In genomic region chr18:34222396-34223163, GRCh38 we compare ENCODE assay signal across 8 cellular contexts. TPM values are rescaled to one million over a fixed set of nuclear protein-coding genes. Genes with fewer than 3 reads are reported as not detected.
DNase-seq lines count a peak whose midpoint lies in the region; ATAC-seq and TF ChIP-seq lines count a peak whose summit lies in the region.

No MANE protein-coding gene starts in this region.

- H3K4me2 ChIP-seq in parathyroid adenoma (ENCODE audit: low read length) = peak overlapping the region; percentile 90

- no peak overlapping the region for H3K27ac ChIP-seq in SK-N-MC
- no peak overlapping the region for H3K27ac ChIP-seq in cardiac muscle cell
- H3K27ac ChIP-seq in parathyroid adenoma = no peak overlapping the region

- H3K27me3 ChIP-seq in cardiac muscle cell (peaks cover 71% of the 10 kb centered on the region), parathyroid adenoma (ENCODE audit: control insufficient read depth, insufficient read depth, low read length) (no peaks in the 10 kb centered on the region)

- H3K4me3 ChIP-seq in SK-N-MC = peak overlapping the region; percentile 86
- peak overlapping the region; percentile 62 for H3K4me3 ChIP-seq in cardiac muscle cell
- peak overlapping the region; percentile 54 for H3K4me3 ChIP-seq in parathyroid adenoma (ENCODE audit: low read depth, low read length)

- H3K36me3 ChIP-seq in SK-N-MC (ENCODE audit: insufficient read depth, low read length) (no peaks in the 10 kb centered on the region), cardiac muscle cell (no peaks in the 10 kb centered on the region), parathyroid adenoma (ENCODE audit: control insufficient read depth, insufficient read depth, low read length) (no peaks in the 10 kb centered on the region)

- H3K4me1 ChIP-seq in cardiac muscle cell (ENCODE audit: low read depth) (peaks cover 4% of the 10 kb centered on the region), parathyroid adenoma (no peaks in the 10 kb centered on the region)

- TF ChIP-seq CTCF in cardiac muscle cell (IDR thresholded peaks at IDR 0.05; ENCODE audit: low read depth, low read length) = no peak
- TF ChIP-seq CTCF in parathyroid adenoma (IDR thresholded peaks at IDR 0.05) = no peak

- H3K9me3 ChIP-seq in SK-N-MC (ENCODE audit: low read depth, low read length) = no peaks in the 10 kb centered on the region
- H3K9me3 ChIP-seq in cardiac muscle cell (ENCODE audit: low read depth) = no peaks in the 10 kb centered on the region
- H3K9me3 ChIP-seq in parathyroid adenoma (ENCODE audit: control insufficient read depth, low read length) = no peaks in the 10 kb centered on the region

- H3K9ac ChIP-seq in SK-N-MC (ENCODE audit: insufficient read length) = no peak overlapping the region
- H3K9ac ChIP-seq in parathyroid adenoma = no peak overlapping the region

- peak; percentile 29 for DNase-seq in GM03348 (ENCODE audit: low spot score)
- no peak for DNase-seq in SK-N-MC (ENCODE audit: low read depth, low spot score)
- peak in 1 of 2 donors; percentile 51 for DNase-seq in cardiac muscle cell (ENCODE audit: low read depth in 1 of 2, low spot score in 1 of 2)

- H2AFZ ChIP-seq in parathyroid adenoma = peak overlapping the region; percentile 31

- H3K79me2 ChIP-seq in parathyroid adenoma = no peaks in the 10 kb centered on the region

- ATAC-seq in HG03442 (IDR thresholded peaks at IDR 0.05; ENCODE audit: unreplicated experiment) = peak; percentile 63
- ATAC-seq in HG03039 (IDR thresholded peaks at IDR 0.05; ENCODE audit: unreplicated experiment) = no peak
- ATAC-seq in GM21528 (IDR thresholded peaks at IDR 0.05; ENCODE audit: low FRiP score, unreplicated experiment) = no peak
- no peak for ATAC-seq in HG02981 (IDR thresholded peaks at IDR 0.05; ENCODE audit: unreplicated experiment)

RNA-seq across cellular contexts. Expression of gene NOL4, which starts 2.1 kb away (rescaled TPM):
- 0.48 and 1.1 TPM in 2 replicates for total RNA-seq in cardiac muscle cell
- polyA plus RNA-seq in cardiac muscle cell = 1.5 TPM in 1 of 2 replicates, not detected in the other
